Comparison of ENCODE assay signal across 11 cellular contexts in the genomic region with DNA sequence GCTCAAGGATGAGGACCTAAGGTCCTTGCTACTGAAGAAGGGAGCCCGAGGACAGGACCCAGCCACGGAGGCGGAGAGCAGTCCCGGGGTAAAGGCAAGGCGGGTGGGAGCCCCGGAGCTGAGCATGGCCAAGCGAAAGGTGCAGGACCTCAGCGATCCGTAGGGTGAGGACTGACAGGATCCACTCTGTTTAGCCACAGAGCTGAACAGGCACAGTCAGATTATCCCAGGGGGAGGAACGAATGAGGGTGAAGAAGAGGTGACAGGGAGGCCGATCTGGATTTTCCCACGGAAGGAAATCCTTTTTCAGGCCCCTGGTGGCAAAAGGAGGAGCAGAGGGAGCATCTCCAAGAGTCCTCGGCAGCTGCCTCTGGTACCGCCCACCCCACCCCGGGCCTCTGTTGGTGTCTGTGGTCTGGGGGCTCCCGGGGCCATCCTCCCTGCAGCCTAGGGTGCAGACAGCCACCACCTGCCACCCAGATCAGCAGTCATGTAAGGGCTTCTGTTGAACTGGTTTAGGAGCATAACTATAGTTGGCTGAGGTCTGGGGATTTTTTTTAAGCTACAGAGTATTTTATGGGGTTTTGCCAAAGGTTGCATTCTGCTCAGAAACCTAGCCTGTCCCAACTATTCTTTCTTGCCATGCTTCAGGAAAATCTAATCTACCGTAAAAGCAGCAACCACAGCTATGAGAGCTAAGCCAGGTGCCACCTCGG. TPM values are rescaled to one million over a fixed set of nuclear protein-coding genes. Genes with fewer than 3 reads are reported as not detected.
A peak's percentile ranks its signal among the peaks of the same experiment; 100 is the strongest.
DNase-seq lines count a peak whose midpoint lies in the region; ATAC-seq and TF ChIP-seq lines count a peak whose summit lies in the region.
"Had no signal": no experiment of that assay in that cellular context is flagged by ENCODE, and none has a peak within 500 bp of the region (broad histone marks: within the 10 kb centered on the region; RNA-seq: fewer than 3 reads in every experiment).

No MANE protein-coding gene starts in this region.

- peaks cover 4% of the 10 kb centered on the region for H3K27me3 Mint-ChIP-seq in activated naive CD4-positive, alpha-beta T cell treated with anti-CD3 and anti-CD28 coated beads, Interleukin-2, amount 10 ng/mL, durations not matched to agents 7 days and 5 days
- H3K27me3 Mint-ChIP-seq: activated B cell treated with CpG ODN at 0.5 μM for 24 hours had no signal

- H3K36me3 ChIP-seq in vagina: no peaks in the 10 kb centered on the region

- intact Hi-C loops in vagina (cut with DNase I) (no loop called here), left cardiac atrium (cut with DNase I) (no loop called here)

- TF ChIP-seq CTCF in vagina (IDR thresholded peaks at IDR 0.05): no peak

- H3K36me3 Mint-ChIP-seq in activated naive CD4-positive, alpha-beta T cell treated with anti-CD3 and anti-CD28 coated beads, Interleukin-2, amount 10 ng/mL, durations not matched to agents 7 days and 5 days: peaks cover 2% of the 10 kb centered on the region
- no peaks in the 10 kb centered on the region for H3K36me3 Mint-ChIP-seq in activated naive CD4-positive, alpha-beta T cell treated with anti-CD3 and anti-CD28 coated beads, Interleukin-2, amount 50 U/mL, for 72 hours

- no peak for DNase-seq in activated naive CD4-positive, alpha-beta T cell treated with anti-CD3 and anti-CD28 coated beads, Interleukin-2, amount 10 ng/mL, durations not matched to agents 7 days and 5 days
- DNase-seq in activated naive CD4-positive, alpha-beta T cell treated with Interleukin-2 at 50 U/mL for 16 hours: no peak
- no peak for DNase-seq in activated naive CD4-positive, alpha-beta T cell treated with anti-CD3 and anti-CD28 coated beads, Interleukin-2, amount 50 U/mL, for 72 hours (ENCODE audit: low spot score in 2 of 2)
- DNase-seq in mesenteric fat pad (ENCODE audit: low spot score): peak; percentile 86
- no peak for DNase-seq in vagina (ENCODE audit: extremely low spot score in 2 of 2)
- no peak for DNase-seq in left cardiac atrium
- no peak for DNase-seq in MV-4-11 (lab: John Stamatoyannopoulos, UW)
- DNase-seq: activated B cell treated with CpG ODN at 0.5 μM for 24 hours, NCI-H2107 had no signal

- H3K27ac Mint-ChIP-seq in activated naive CD4-positive, alpha-beta T cell treated with anti-CD3 and anti-CD28 coated beads, Interleukin-2, amount 10 ng/mL, durations not matched to agents 7 days and 5 days: peak overlapping the region; percentile 80
- peak overlapping the region; percentile 62 to 71 for H3K27ac Mint-ChIP-seq in activated naive CD4-positive, alpha-beta T cell treated with anti-CD3 and anti-CD28 coated beads, Interleukin-2, amount 50 U/mL, for 72 hours
- H3K27ac Mint-ChIP-seq: activated B cell treated with CpG ODN at 0.5 μM for 24 hours had no signal

- CTCF ChIA-PET in activated naive CD4-positive, alpha-beta T cell treated with anti-CD3 and anti-CD28 coated beads, Interleukin-2, amount 10 ng/mL, durations not matched to agents 7 days and 5 days (lab: Charles Lee): interaction anchor here (0.8 to 2.3 kb wide), 4 partner anchors 13 to 19 kb away, joined by 4 to 8 read pairs (median 4); no protein-coding TSS in a partner anchor

- TF ChIP-seq POLR2A in vagina (IDR thresholded peaks at IDR 0.05): no peak

- H3K9me3 ChIP-seq in vagina: no peaks in the 10 kb centered on the region

- H3K9me3 Mint-ChIP-seq in activated naive CD4-positive, alpha-beta T cell treated with anti-CD3 and anti-CD28 coated beads, Interleukin-2, amount 10 ng/mL, durations not matched to agents 7 days and 5 days: peaks cover 3% of the 10 kb centered on the region
- no peaks in the 10 kb centered on the region for H3K9me3 Mint-ChIP-seq in activated naive CD4-positive, alpha-beta T cell treated with anti-CD3 and anti-CD28 coated beads, Interleukin-2, amount 50 U/mL, for 72 hours
- H3K9me3 Mint-ChIP-seq: activated B cell treated with CpG ODN at 0.5 μM for 24 hours had no signal

- ATAC-seq in activated naive CD4-positive, alpha-beta T cell treated with anti-CD3 and anti-CD28 coated beads, Interleukin-2, amount 50 U/mL, for 72 hours: peak; percentile 8 to 22
- ATAC-seq in HG03571 (IDR thresholded peaks at IDR 0.05; ENCODE audit: unreplicated experiment): no peak
- ATAC-seq in left cardiac atrium: no peak

- no peaks in the 10 kb centered on the region for H3K27me3 ChIP-seq in vagina

- peak overlapping the region; percentile 51 for H3K27ac ChIP-seq in vagina
- H3K27ac ChIP-seq: parathyroid adenoma had no signal

- peaks cover 33% of the 10 kb centered on the region for H3K4me1 ChIP-seq in vagina

- H3K4me3 Mint-ChIP-seq in activated naive CD4-positive, alpha-beta T cell treated with anti-CD3 and anti-CD28 coated beads, Interleukin-2, amount 10 ng/mL, durations not matched to agents 7 days and 5 days: no peak overlapping the region
- H3K4me3 Mint-ChIP-seq: activated B cell treated with CpG ODN at 0.5 μM for 24 hours had no signal

- peak overlapping the region in 1 of 2 donors; percentile 21 for H3K4me3 ChIP-seq in vagina

- peaks cover 59% of the 10 kb centered on the region for H3K4me1 Mint-ChIP-seq in activated naive CD4-positive, alpha-beta T cell treated with anti-CD3 and anti-CD28 coated beads, Interleukin-2, amount 10 ng/mL, durations not matched to agents 7 days and 5 days

RNA-seq across cellular contexts. Expression of a gene that starts 32.3 kb away (rescaled TPM):
- 100 to 1,000 TPM; 161 to 174 TPM for total RNA-seq in activated naive CD4-positive, alpha-beta T cell treated with anti-CD3 and anti-CD28 coated beads, Interleukin-2, amount 50 U/mL, for 72 hours
- 55.3 TPM for total RNA-seq in mesenteric fat pad
- 41.5 TPM for total RNA-seq in vagina
- 10 to 100 TPM; 18.2 to 21.1 TPM for total RNA-seq in left cardiac atrium

Comparison
In these comparisons a context has a peak if more than half of its experiments do, and no peak if none do; other contexts are left out.
1. ATAC-seq: peak in activated naive CD4-positive, alpha-beta T cell treated with anti-CD3 and anti-CD28 coated beads, Interleukin-2, amount 50 U/mL, for 72 hours (2 of 2); none in HG03571 (single experiment) and left cardiac atrium (0 of 2).